28 cellular contexts compared by ENCODE assay signal in the genomic region with DNA sequence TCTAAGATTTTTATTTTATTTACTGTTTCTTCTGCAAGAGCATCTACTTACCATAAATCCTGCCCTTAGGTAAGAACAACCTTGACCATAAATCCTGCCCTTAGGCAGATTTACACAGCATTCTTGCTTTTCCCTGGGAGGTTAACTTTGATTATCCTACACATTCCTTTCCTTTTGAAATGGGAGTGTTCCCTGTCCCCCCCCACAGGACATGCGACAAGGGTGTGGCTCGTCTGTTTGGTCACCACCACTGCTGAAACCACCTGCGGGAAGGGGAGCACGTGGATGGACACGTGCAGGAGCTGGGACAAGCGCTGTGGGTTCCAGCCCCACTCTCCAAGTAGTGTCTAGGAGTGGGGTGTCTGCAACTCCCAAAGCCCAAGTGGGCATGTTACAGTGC.
DNase-seq lines count a peak whose midpoint lies in the region; ATAC-seq, FAIRE-seq and TF ChIP-seq lines count a peak whose summit lies in the region.
"Had no signal": no experiment of that assay in that cellular context is flagged by ENCODE, and none has a peak within 500 bp of the region (broad histone marks: within the 10 kb centered on the region; RNA-seq: fewer than 3 reads in every experiment).

No MANE protein-coding gene starts in this region.

- TF ChIP-seq CTCF in HepG2 (CRISPR knock-in tag; IDR thresholded peaks at IDR 0.05): no peak
- no peak for TF ChIP-seq CTCF in right lobe of liver (IDR thresholded peaks at IDR 0.05)
- no peak for TF ChIP-seq CTCF in colonic mucosa (IDR thresholded peaks at IDR 0.05)
- no peak for TF ChIP-seq CTCF in upper lobe of right lung (IDR thresholded peaks at IDR 0.05)

- H3K9ac ChIP-seq in HepG2 (ENCODE audit: insufficient read depth, low read depth, low read length) (no peak overlapping the region), colonic mucosa (ENCODE audit: low read depth in 2 of 2, low read length in 2 of 2) (no peak overlapping the region), mesendoderm (ENCODE audit: low read length) (no peak overlapping the region)
- H3K9ac ChIP-seq: KMS-11 had no signal

- peak; percentile 37; the same call in 2 of the 3 replicates for ATAC-seq in HepG2
- no peak for ATAC-seq in right lobe of liver
- peak; percentile 24 for ATAC-seq in upper lobe of right lung
- ATAC-seq in Right ventricle myocardium inferior: no peak
- ATAC-seq: CD8-positive, alpha-beta T cell; Panc1; SK-N-SH treated with all-trans-retinoic acid at 6 μM for 48 hours had no signal

- DNase-seq in HepG2 (ENCODE audit: low spot score): no peak
- no peak for DNase-seq in right lobe of liver
- DNase-seq in colonic mucosa: peak; percentile 44
- DNase-seq in mesendoderm: peak; percentile 64
- no peak for DNase-seq in upper lobe of right lung
- no peak for DNase-seq in stimulated activated CD8-positive, alpha-beta memory T cell treated with anti-CD3 and anti-CD28 coated beads, Interleukin-4, amount 100 ng/mL, for 48 hours
- DNase-seq in activated CD4-positive, alpha-beta T cell treated with anti-CD3 and anti-CD28 coated beads, Interleukin-2, amount 50 U/mL, for 48 hours: no peak
- DNase-seq in Right ventricle myocardium inferior (ENCODE audit: missing footprints): no peak
- DNase-seq: 8988T; C1 segment of cervical spinal cord; CD8-positive, alpha-beta T cell; DMS53; GF-D8; H7; HFFc6; MV-4-11; NCI-H1105 treated with DMSO at 0.1 percent for 48 hours; NCI-H1694; NCI-H2081; NCI-H2171 treated with DMSO at 0.1 percent for 48 hours; NCI-H446 treated with DMSO at 0.1 percent for 48 hours; NCI-H69 had no signal

- no peak overlapping the region for H3K4ac ChIP-seq in mesendoderm (ENCODE audit: low read depth, low read length)

- H3K27ac ChIP-seq in HepG2 (ENCODE audit: extremely low read length, insufficient read depth, low read length) (no peak overlapping the region), right lobe of liver (no peak overlapping the region), colonic mucosa (no peak overlapping the region), mesendoderm (ENCODE audit: low read depth, low read length) (no peak overlapping the region), upper lobe of right lung (no peak overlapping the region)
- H3K27ac ChIP-seq: HL-60, KMS-11 had no signal

- CTCF ChIA-PET in HepG2 (lab: Yijun Ruan, JAX; ENCODE audit: low intra/inter-chr PET ratio, low total read pairs): no interaction called here

- POLR2A ChIA-PET in HepG2 (lab: Yijun Ruan, JAX): interaction anchor here (1.3 kb wide), 1 partner anchor 20 kb away, joined by 5 read pairs; no protein-coding TSS in a partner anchor

- TF ChIP-seq RAD21 in HepG2 (CRISPR knock-in tag; IDR thresholded peaks at IDR 0.05): no peak

- no peak overlapping the region for H2BK5ac ChIP-seq in mesendoderm (ENCODE audit: low read length)

- no peak overlapping the region for H2AK5ac ChIP-seq in mesendoderm (ENCODE audit: low read length)

- no peaks in the 10 kb centered on the region for H3K79me1 ChIP-seq in mesendoderm (ENCODE audit: low read length)

- FAIRE-seq in HepG2 (lab: Jason Lieb, UNC): no peak
- FAIRE-seq: D721Med, GM19239 had no signal

- H3K27me3 ChIP-seq in HepG2 (ENCODE audit: control insufficient read depth in 1 of 2, insufficient read depth in 2 of 2, low read length in 2 of 2) (no peaks in the 10 kb centered on the region), right lobe of liver (no peaks in the 10 kb centered on the region), colonic mucosa (no peaks in the 10 kb centered on the region), mesendoderm (ENCODE audit: insufficient read depth, low read length, poor library complexity) (no peaks in the 10 kb centered on the region), upper lobe of right lung (no peaks in the 10 kb centered on the region)

- TF ChIP-seq EP300 in HepG2 (IDR thresholded peaks at IDR 0.05; ENCODE audit: low read depth in 2 of 2, low read length in 2 of 2) (no peak), HepG2 (CRISPR knock-in tag; IDR thresholded peaks at IDR 0.05; ENCODE audit: borderline replicate concordance) (no peak)

- H3K4me2 ChIP-seq in HepG2 (ENCODE audit: low read depth, low read length): no peak overlapping the region
- H3K4me2 ChIP-seq in mesendoderm (ENCODE audit: low read length): no peak overlapping the region
- H3K4me2 ChIP-seq: KMS-11 had no signal

- H3K9me3 ChIP-seq in HepG2 (ENCODE audit: low read length) (no peaks in the 10 kb centered on the region), right lobe of liver (no peaks in the 10 kb centered on the region), colonic mucosa (no peaks in the 10 kb centered on the region), upper lobe of right lung (no peaks in the 10 kb centered on the region)

- no peaks in the 10 kb centered on the region for H3K79me2 ChIP-seq in HepG2 (ENCODE audit: insufficient read depth, low read length)
- H3K79me2 ChIP-seq in mesendoderm (ENCODE audit: control insufficient read depth, insufficient read depth, low read length): no peaks in the 10 kb centered on the region

- H2AFZ ChIP-seq in HepG2 (ENCODE audit: low read length): no peak overlapping the region

- H4K5ac ChIP-seq in mesendoderm (ENCODE audit: low read length): no peak overlapping the region

- H3K56ac ChIP-seq in mesendoderm (ENCODE audit: low read length): no peak overlapping the region

- H3K23ac ChIP-seq in mesendoderm (ENCODE audit: low read length): no peak overlapping the region

- H2BK15ac ChIP-seq in mesendoderm (replicated peaks; ENCODE audit: low read depth): no peak overlapping the region

- intact Hi-C loops in HepG2 (cut with micrococcal nuclease; ENCODE audit: unreplicated experiment): no loop called here
- intact Hi-C loops in right lobe of liver (cut with DNase I): no loop called here
- intact Hi-C loops in colonic mucosa (cut with DNase I): no loop called here
- intact Hi-C loops in upper lobe of right lung (cut with DNase I): no loop called here
- intact Hi-C loops in Right ventricle myocardium inferior (cut with DNase I): no loop called here

- H2BK120ac ChIP-seq in mesendoderm (ENCODE audit: low read depth, low read length): no peak overlapping the region

- H3K4me3 ChIP-seq in HepG2 (replicated peaks in 1 of 3; ENCODE audit: insufficient read depth in 1 of 3, low read depth in 2 of 3, low read length in 3 of 3) (no peak overlapping the region), right lobe of liver (no peak overlapping the region), colonic mucosa (no peak overlapping the region), mesendoderm (ENCODE audit: low read length) (no peak overlapping the region), upper lobe of right lung (no peak overlapping the region)

- H3K18ac ChIP-seq in mesendoderm (ENCODE audit: low read length): no peak overlapping the region

- no peak for TF ChIP-seq POLR2A in HepG2 (IDR thresholded peaks at IDR 0.05; ENCODE audit: insufficient read depth in 1 of 2, low read depth in 2 of 2, low read length in 2 of 2)
- no peak for TF ChIP-seq POLR2A in right lobe of liver (IDR thresholded peaks at IDR 0.05)

- H3K36me3 ChIP-seq in HepG2 (replicated peaks in 1 of 2; ENCODE audit: control insufficient read depth in 1 of 2, insufficient read depth in 2 of 2, low read length in 2 of 2) (no peaks in the 10 kb centered on the region), right lobe of liver (no peaks in the 10 kb centered on the region), colonic mucosa (no peaks in the 10 kb centered on the region), mesendoderm (ENCODE audit: control insufficient read depth, insufficient read depth, low read length) (no peaks in the 10 kb centered on the region), upper lobe of right lung (no peaks in the 10 kb centered on the region)

- no peaks in the 10 kb centered on the region for H4K20me1 ChIP-seq in HepG2 (ENCODE audit: insufficient read depth, low read length)

- H4K8ac ChIP-seq in mesendoderm (ENCODE audit: low read depth, low read length): no peak overlapping the region

- in situ Hi-C loops in HepG2 (cut with HindIII; ENCODE audit: extremely low pct_ligation_motif_present, low pct_unique_long_range_greater_than_20kb): no loop called here

- BruUV-seq in HepG2 (replicated peaks; lab: Mats Ljungman, UMichigan): no TSS peak

- peaks cover 33% of the 10 kb centered on the region for H3K4me1 ChIP-seq in HepG2 (ENCODE audit: insufficient read depth, low read length)
- H3K4me1 ChIP-seq in right lobe of liver: no peaks in the 10 kb centered on the region
- no peaks in the 10 kb centered on the region for H3K4me1 ChIP-seq in colonic mucosa
- no peaks in the 10 kb centered on the region for H3K4me1 ChIP-seq in mesendoderm (ENCODE audit: control insufficient read depth, low read depth, low read length)
- no peaks in the 10 kb centered on the region for H3K4me1 ChIP-seq in upper lobe of right lung

- 57% methylated on average over 6 of the region's 6 CpGs for WGBS in HepG2 (ENCODE audit: low lambda C conversion rate)
- no CpG with 5 or more reads among the region's 6 CpGs for WGBS in right lobe of liver (ENCODE audit: insufficient coverage, low coverage, low lambda C conversion rate, missing lambda C conversion rate)
- no CpG with 5 or more reads among the region's 6 CpGs for WGBS in mesendoderm (ENCODE audit: extremely low coverage, insufficient coverage, low lambda C conversion rate)

TF ChIP-seq in HepG2, 621 proteins besides CTCF, POLR2A, EP300 and RAD21 (continues in another document):
- TF ChIP-seq SP2 (CRISPR knock-in tag; IDR thresholded peaks at IDR 0.05): no peak
- TF ChIP-seq ZNF44 (CRISPR knock-in tag; IDR thresholded peaks at IDR 0.05): no peak
- TF ChIP-seq, protein P1, sequence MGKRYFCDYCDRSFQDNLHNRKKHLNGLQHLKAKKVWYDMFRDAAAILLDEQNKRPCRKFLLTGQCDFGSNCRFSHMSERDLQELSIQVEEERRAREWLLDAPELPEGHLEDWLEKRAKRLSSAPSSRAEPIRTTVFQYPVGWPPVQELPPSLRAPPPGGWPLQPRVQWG (CRISPR knock-in tag; IDR thresholded peaks at IDR 0.05; ENCODE audit: borderline replicate concordance, low read depth): no peak
- no peak for TF ChIP-seq PPARG (CRISPR knock-in tag; conservative IDR thresholded peaks at IDR 0.05)
- TF ChIP-seq RARA (CRISPR knock-in tag; IDR thresholded peaks at IDR 0.05): 0 out of 2 replicates have a peak, but pooled peaks have one; percentile 17
- TF ChIP-seq ZNF644 (CRISPR knock-in tag; IDR thresholded peaks at IDR 0.05; ENCODE audit: low read depth): peak; percentile 46; the same call in 1 of the 2 replicates
- TF ChIP-seq, protein P2, sequence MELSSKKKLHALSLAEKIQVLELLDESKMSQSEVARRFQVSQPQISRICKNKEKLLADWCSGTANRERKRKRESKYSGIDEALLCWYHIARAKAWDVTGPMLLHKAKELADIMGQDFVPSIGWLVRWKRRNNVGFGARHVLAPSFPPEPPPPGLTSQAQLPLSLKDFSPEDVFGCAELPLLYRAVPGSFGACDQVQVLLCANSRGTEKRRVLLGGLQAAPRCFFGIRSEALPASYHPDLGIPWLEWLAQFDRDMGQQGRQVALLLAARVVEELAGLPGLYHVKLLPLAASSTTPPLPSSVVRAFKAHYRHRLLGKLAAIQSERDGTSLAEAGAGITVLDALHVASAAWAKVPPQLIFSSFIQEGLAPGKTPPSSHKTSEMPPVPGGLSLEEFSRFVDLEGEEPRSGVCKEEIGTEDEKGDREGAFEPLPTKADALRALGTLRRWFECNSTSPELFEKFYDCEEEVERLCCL (CRISPR knock-in tag; IDR thresholded peaks at IDR 0.05; ENCODE audit: borderline replicate concordance): no peak

Comparison
In these comparisons a context has a peak if more than half of its experiments do, and no peak if none do; other contexts are left out.
1. ATAC-seq: peak in HepG2 (single experiment) and upper lobe of right lung (single experiment); none in right lobe of liver (0 of 4) and Right ventricle myocardium inferior (single experiment).
2. DNase-seq: peak in colonic mucosa (single experiment) and mesendoderm (single experiment); none in HepG2 (single experiment), right lobe of liver (0 of 3), upper lobe of right lung (single experiment), stimulated activated CD8-positive, alpha-beta memory T cell treated with anti-CD3 and anti-CD28 coated beads, Interleukin-4, amount 100 ng/mL, for 48 hours (single experiment), activated CD4-positive, alpha-beta T cell treated with anti-CD3 and anti-CD28 coated beads, Interleukin-2, amount 50 U/mL, for 48 hours (0 of 2) and Right ventricle myocardium inferior (single experiment).